ENCODE assay signal across 22 cellular contexts in genomic region chr19:41501854-41502253, GRCh38. TPM values are rescaled to one million over a fixed set of nuclear protein-coding genes. Genes with fewer than 3 reads are reported as not detected.
A peak's percentile ranks its signal among the peaks of the same experiment; 100 is the strongest.
DNase-seq lines count a peak whose midpoint lies in the region; TF ChIP-seq lines count a peak whose summit lies in the region.
"Had no signal": no experiment of that assay in that cellular context is flagged by ENCODE, and none has a peak within 500 bp of the region (broad histone marks: within the 10 kb centered on the region; RNA-seq: fewer than 3 reads in every experiment).

No MANE protein-coding gene starts in this region.

- H3K36me3 ChIP-seq in spleen (no peaks in the 10 kb centered on the region), suprapubic skin (no peaks in the 10 kb centered on the region)
- H3K36me3 ChIP-seq: MG63 had no signal

- H3K9me3 ChIP-seq in spleen (no peaks in the 10 kb centered on the region), suprapubic skin (no peaks in the 10 kb centered on the region)
- H3K9me3 ChIP-seq: MG63 had no signal

- intact Hi-C loops in spleen (cut with DNase I; ENCODE audit: low total_unique reads) = no loop called here

- TF ChIP-seq EP300 in suprapubic skin (IDR thresholded peaks at IDR 0.05) = no peak

- TF ChIP-seq CTCF in spleen (IDR thresholded peaks at IDR 0.05 in 8 of 11, conservative IDR thresholded peaks at IDR 0.05 in 3 of 11) (no peak), suprapubic skin (IDR thresholded peaks at IDR 0.05) (no peak)

- H3K4me1 ChIP-seq in spleen (peaks cover 0 to 13% (median 5%) of the 10 kb centered on the region in 6 donors), suprapubic skin (peaks cover 5% of the 10 kb centered on the region)

- H3K27ac ChIP-seq in spleen (peak overlapping the region in 7 of 8 donors; percentile 48 to 90 (median 79)), suprapubic skin (no peak overlapping the region)

- peaks cover 0 to 45% (median 0%) of the 10 kb centered on the region in 7 donors for H3K27me3 ChIP-seq in spleen (replicated peaks in 1 of 7)
- peaks cover 46% of the 10 kb centered on the region for H3K27me3 ChIP-seq in suprapubic skin

- peak; percentile 67 for DNase-seq in NCI-H748 (lab: John Stamatoyannopoulos, UW; ENCODE audit: unreplicated experiment)
- no peak for DNase-seq in NCI-H748 treated with DMSO at 0.1 percent for 48 hours (lab: John Stamatoyannopoulos, UW)
- DNase-seq in NCI-H69 (lab: John Stamatoyannopoulos, UW) = peak; percentile 49
- DNase-seq in dermis blood vessel endothelial cell = peak; percentile 36
- DNase-seq in spleen = no peak
- DNase-seq in stimulated activated CD4-positive, alpha-beta T cell treated with anti-CD3 and anti-CD28 coated beads, Interleukin-15, amount 100 ng/mL, for 24 hours = no peak
- no peak for DNase-seq in NCI-H1417 treated with DMSO at 0.1 percent for 48 hours (lab: John Stamatoyannopoulos, UW)
- DNase-seq in suprapubic skin (ENCODE audit: low spot score in 2 of 2) = no peak
- DNase-seq: 8988T; activated naive CD4-positive, alpha-beta T cell treated with Interleukin-2 at 50 U/mL for 16 hours; C1 segment of cervical spinal cord; central memory CD4-positive, alpha-beta T cell; DMS 273 treated with DMSO at 0.1 percent for 48 hours; naive B cell; NK-92 treated with Interleukin-12 subunit alpha and Interleukin-12 subunit beta, amount 100 ng/mL, for 24 hours; stimulated activated CD4-positive, alpha-beta T cell treated with anti-CD3 and anti-CD28 coated beads, Interleukin-2, amount 100 ng/mL, for 24 hours; stimulated activated naive CD8-positive, alpha-beta T cell treated with anti-CD3 and anti-CD28 coated beads, Interleukin-15, Interleukin-2, amounts not matched to agents 100 U/mL and 50 U/mL, for 24 hours had no signal

- H3K4me3 ChIP-seq in spleen (no peak overlapping the region), suprapubic skin (no peak overlapping the region)
- H3K4me3 ChIP-seq: MG63 had no signal

- WGBS in spleen, 5 donors = 53 to 74% (median 70%) methylated on average over 4 of the region's 4 CpGs
- 46% methylated on average over 4 of the region's 4 CpGs for WGBS in suprapubic skin

- no peak for TF ChIP-seq POLR2A in spleen (IDR thresholded peaks at IDR 0.05)
- TF ChIP-seq POLR2A in suprapubic skin (IDR thresholded peaks at IDR 0.05) = no peak

RNA-seq across cellular contexts. Expression of gene ERICH4, which starts 58.9 kb away (rescaled TPM):
- total RNA-seq in dermis blood vessel endothelial cell = not detected in 2 replicates
- under 1 TPM in 1 of 7 donors, not detected in 6; 0.65 TPM for total RNA-seq in spleen
- polyA plus RNA-seq in spleen = not detected
- not detected for total RNA-seq in suprapubic skin
- total RNA-seq: osteoblast; sciatic nerve; T-helper 1 cell treated with Interleukin-12 subunit alpha and Interleukin-12 subunit beta and Interleukin-4 antibody, amounts not matched to agents 30 ng/mL and 1 ng/mL, for 36 hours; urinary bladder had no signal
- polyA plus RNA-seq: urinary bladder had no signal

Comparison
In these comparisons a context has a peak if more than half of its experiments do, and no peak if none do; other contexts are left out.
1. DNase-seq: peak in NCI-H748 (single experiment), NCI-H69 (single experiment) and dermis blood vessel endothelial cell (single experiment); none in NCI-H748 treated with DMSO at 0.1 percent for 48 hours (single experiment), spleen (single experiment), stimulated activated CD4-positive, alpha-beta T cell treated with anti-CD3 and anti-CD28 coated beads, Interleukin-15, amount 100 ng/mL, for 24 hours (single experiment), NCI-H1417 treated with DMSO at 0.1 percent for 48 hours (single experiment) and suprapubic skin (0 of 2).